Comparison of ENCODE assay signal across 1 cellular context in genomic region chr17:19014628-19015215, GRCh38.
TF ChIP-seq lines count a peak whose summit lies in the region.

No MANE protein-coding gene starts in this region.

TF ChIP-seq in K562, 482 proteins besides CTCF, POLR2A, EP300 and RAD21:
- TF ChIP-seq POLR2G (IDR thresholded peaks at IDR 0.05; ENCODE audit: low read depth, low read length) (no peak), ZNF561 (CRISPR knock-in tag; conservative IDR thresholded peaks at IDR 0.05) (no peak), PCBP1 (IDR thresholded peaks at IDR 0.05; ENCODE audit: low read depth, low read length, poor library complexity, severe bottlenecking) (no peak), BRD4 (IDR thresholded peaks at IDR 0.05) (no peak), TFE3 (CRISPR knock-in tag; IDR thresholded peaks at IDR 0.05) (no peak), ZNF212 (CRISPR knock-in tag; IDR thresholded peaks at IDR 0.05) (no peak), RBM34 (IDR thresholded peaks at IDR 0.05; ENCODE audit: borderline replicate concordance, insufficient read depth, low read length) (no peak), ZNF766 (CRISPR knock-in tag; conservative IDR thresholded peaks at IDR 0.05) (no peak), GTF2E2 (tag; IDR thresholded peaks at IDR 0.05) (no peak)
TF ChIP-seq in K562: peak in this region for 0.
